1 cellular context compared by ENCODE assay signal in genomic region chr7:139772837-139773236, GRCh38.
A peak's percentile ranks its signal among the peaks of the same experiment; 100 is the strongest.
TF ChIP-seq lines count a peak whose summit lies in the region.

No MANE protein-coding gene starts in this region.

TF ChIP-seq in HepG2, 621 proteins besides CTCF, POLR2A, EP300 and RAD21:
- TF ChIP-seq SAFB2 (CRISPR knock-in tag; IDR thresholded peaks at IDR 0.05; ENCODE audit: borderline replicate concordance, low read depth) (no peak), PHF21A (CRISPR knock-in tag; IDR thresholded peaks at IDR 0.05) (no peak), KIAA2018 (CRISPR knock-in tag; IDR thresholded peaks at IDR 0.05; ENCODE audit: borderline replicate concordance) (no peak), SSRP1 (CRISPR knock-in tag; IDR thresholded peaks at IDR 0.05) (no peak), FOXA3 (CRISPR knock-in tag; IDR thresholded peaks at IDR 0.05) (0 out of 2 replicates have a peak, but pooled peaks have one; percentile 8), CBFB (CRISPR knock-in tag; IDR thresholded peaks at IDR 0.05) (no peak), NFIB (CRISPR knock-in tag; IDR thresholded peaks at IDR 0.05; ENCODE audit: borderline replicate concordance) (no peak), ARID3A (IDR thresholded peaks at IDR 0.05; ENCODE audit: low read depth, low read length) (no peak), MTERF4 (CRISPR knock-in tag; IDR thresholded peaks at IDR 0.05) (no peak), ZBTB20 (CRISPR knock-in tag; IDR thresholded peaks at IDR 0.05; ENCODE audit: borderline replicate concordance, low read depth) (no peak), FOXK1 (CRISPR knock-in tag; IDR thresholded peaks at IDR 0.05; ENCODE audit: borderline replicate concordance, low read depth) (no peak), SP5 (CRISPR knock-in tag; IDR thresholded peaks at IDR 0.05; ENCODE audit: borderline replicate concordance, low read depth) (0 out of 2 replicates have a peak, but pooled peaks have one; percentile 10), ZBTB33 (CRISPR knock-in tag; IDR thresholded peaks at IDR 0.05) (peak; percentile 50; the same call in 1 of the 2 replicates), ZBTB38 (CRISPR knock-in tag; IDR thresholded peaks at IDR 0.05) (peak; percentile 69; the same call in 1 of the 2 replicates), FOXA1 (IDR thresholded peaks at IDR 0.05) (no peak), FOXA1 (CRISPR knock-in tag; IDR thresholded peaks at IDR 0.05) (peak; percentile 46; the same call in 1 of the 2 replicates), PREB (CRISPR knock-in tag; IDR thresholded peaks at IDR 0.05) (no peak), ZNF83 (CRISPR knock-in tag; IDR thresholded peaks at IDR 0.05; ENCODE audit: borderline replicate concordance) (no peak), ZNF382 (CRISPR knock-in tag; IDR thresholded peaks at IDR 0.05; ENCODE audit: borderline replicate concordance) (no peak), AHDC1 (CRISPR knock-in tag; IDR thresholded peaks at IDR 0.05; ENCODE audit: borderline replicate concordance) (no peak), ZNF740 (CRISPR knock-in tag; IDR thresholded peaks at IDR 0.05) (no peak), KAT7 (CRISPR knock-in tag; IDR thresholded peaks at IDR 0.05; ENCODE audit: borderline replicate concordance) (no peak), ZNF224 (CRISPR knock-in tag; IDR thresholded peaks at IDR 0.05) (no peak), ZBTB10 (CRISPR knock-in tag; IDR thresholded peaks at IDR 0.05; ENCODE audit: borderline replicate concordance) (no peak), HOXA3 (CRISPR knock-in tag; IDR thresholded peaks at IDR 0.05) (peak; percentile 39; the same call in 1 of the 2 replicates)
TF ChIP-seq in HepG2: peak in this region for 6.
